1 cellular context compared by ENCODE assay signal in the genomic region with DNA sequence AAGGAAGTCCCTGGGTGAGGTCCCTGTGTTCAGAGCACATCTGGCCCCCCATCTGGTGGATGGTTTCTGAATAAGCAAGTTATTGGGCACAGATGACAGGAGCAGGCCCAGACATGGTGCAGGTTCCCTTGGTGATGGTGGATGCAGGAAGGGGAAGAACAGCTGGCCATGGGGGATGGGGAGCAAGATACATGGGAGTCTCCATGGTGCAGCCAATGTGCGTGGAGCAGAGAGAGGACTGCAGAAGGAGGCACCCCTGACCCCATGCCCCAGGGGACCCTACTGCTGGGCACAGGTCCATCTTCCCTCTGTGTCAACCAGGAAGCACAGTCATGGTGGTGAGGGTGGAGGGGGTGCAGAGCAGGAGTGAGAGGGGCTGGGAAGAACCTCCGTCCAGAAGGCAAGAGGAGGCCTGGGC.
TF ChIP-seq lines count a peak whose summit lies in the region.

No MANE protein-coding gene starts in this region.

TF ChIP-seq in K562, 482 proteins besides CTCF, POLR2A, EP300 and RAD21 (continued from another document):
- TF ChIP-seq, protein P1, sequence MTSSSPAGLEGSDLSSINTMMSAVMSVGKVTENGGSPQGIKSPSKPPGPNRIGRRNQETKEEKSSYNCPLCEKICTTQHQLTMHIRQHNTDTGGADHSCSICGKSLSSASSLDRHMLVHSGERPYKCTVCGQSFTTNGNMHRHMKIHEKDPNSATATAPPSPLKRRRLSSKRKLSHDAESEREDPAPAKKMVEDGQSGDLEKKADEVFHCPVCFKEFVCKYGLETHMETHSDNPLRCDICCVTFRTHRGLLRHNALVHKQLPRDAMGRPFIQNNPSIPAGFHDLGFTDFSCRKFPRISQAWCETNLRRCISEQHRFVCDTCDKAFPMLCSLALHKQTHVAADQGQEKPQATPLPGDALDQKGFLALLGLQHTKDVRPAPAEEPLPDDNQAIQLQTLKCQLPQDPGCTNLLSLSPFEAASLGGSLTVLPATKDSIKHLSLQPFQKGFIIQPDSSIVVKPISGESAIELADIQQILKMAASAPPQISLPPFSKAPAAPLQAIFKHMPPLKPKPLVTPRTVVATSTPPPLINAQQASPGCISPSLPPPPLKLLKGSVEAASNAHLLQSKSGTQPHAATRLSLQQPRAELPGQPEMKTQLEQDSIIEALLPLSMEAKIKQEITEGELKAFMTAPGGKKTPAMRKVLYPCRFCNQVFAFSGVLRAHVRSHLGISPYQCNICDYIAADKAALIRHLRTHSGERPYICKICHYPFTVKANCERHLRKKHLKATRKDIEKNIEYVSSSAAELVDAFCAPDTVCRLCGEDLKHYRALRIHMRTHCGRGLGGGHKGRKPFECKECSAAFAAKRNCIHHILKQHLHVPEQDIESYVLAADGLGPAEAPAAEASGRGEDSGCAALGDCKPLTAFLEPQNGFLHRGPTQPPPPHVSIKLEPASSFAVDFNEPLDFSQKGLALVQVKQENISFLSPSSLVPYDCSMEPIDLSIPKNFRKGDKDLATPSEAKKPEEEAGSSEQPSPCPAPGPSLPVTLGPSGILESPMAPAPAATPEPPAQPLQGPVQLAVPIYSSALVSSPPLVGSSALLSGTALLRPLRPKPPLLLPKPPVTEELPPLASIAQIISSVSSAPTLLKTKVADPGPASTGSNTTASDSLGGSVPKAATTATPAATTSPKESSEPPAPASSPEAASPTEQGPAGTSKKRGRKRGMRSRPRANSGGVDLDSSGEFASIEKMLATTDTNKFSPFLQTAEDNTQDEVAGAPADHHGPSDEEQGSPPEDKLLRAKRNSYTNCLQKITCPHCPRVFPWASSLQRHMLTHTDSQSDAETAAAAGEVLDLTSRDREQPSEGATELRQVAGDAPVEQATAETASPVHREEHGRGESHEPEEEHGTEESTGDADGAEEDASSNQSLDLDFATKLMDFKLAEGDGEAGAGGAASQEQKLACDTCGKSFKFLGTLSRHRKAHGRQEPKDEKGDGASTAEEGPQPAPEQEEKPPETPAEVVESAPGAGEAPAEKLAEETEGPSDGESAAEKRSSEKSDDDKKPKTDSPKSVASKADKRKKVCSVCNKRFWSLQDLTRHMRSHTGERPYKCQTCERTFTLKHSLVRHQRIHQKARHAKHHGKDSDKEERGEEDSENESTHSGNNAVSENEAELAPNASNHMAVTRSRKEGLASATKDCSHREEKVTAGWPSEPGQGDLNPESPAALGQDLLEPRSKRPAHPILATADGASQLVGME (CRISPR knock-in tag; IDR thresholded peaks at IDR 0.05): no peak
- TF ChIP-seq ARID1B (IDR thresholded peaks at IDR 0.05): no peak
- no peak for TF ChIP-seq NRF1 (conservative IDR thresholded peaks at IDR 0.05 in 1 of 2, IDR thresholded peaks at IDR 0.05 in 1 of 2)
- TF ChIP-seq, protein P2, sequence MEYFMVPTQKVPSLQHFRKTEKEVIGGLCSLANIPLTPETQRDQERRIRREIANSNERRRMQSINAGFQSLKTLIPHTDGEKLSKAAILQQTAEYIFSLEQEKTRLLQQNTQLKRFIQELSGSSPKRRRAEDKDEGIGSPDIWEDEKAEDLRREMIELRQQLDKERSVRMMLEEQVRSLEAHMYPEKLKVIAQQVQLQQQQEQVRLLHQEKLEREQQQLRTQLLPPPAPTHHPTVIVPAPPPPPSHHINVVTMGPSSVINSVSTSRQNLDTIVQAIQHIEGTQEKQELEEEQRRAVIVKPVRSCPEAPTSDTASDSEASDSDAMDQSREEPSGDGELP (CRISPR knock-in tag; IDR thresholded peaks at IDR 0.05; ENCODE audit: borderline replicate concordance): peak; percentile 77
- TF ChIP-seq, protein P3, sequence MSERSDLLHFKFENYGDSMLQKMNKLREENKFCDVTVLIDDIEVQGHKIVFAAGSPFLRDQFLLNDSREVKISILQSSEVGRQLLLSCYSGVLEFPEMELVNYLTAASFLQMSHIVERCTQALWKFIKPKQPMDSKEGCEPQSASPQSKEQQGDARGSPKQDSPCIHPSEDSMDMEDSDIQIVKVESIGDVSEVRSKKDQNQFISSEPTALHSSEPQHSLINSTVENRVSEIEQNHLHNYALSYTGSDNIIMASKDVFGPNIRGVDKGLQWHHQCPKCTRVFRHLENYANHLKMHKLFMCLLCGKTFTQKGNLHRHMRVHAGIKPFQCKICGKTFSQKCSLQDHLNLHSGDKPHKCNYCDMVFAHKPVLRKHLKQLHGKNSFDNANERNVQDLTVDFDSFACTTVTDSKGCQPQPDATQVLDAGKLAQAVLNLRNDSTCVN (CRISPR knock-in tag; IDR thresholded peaks at IDR 0.05): no peak
- TF ChIP-seq, protein P4, sequence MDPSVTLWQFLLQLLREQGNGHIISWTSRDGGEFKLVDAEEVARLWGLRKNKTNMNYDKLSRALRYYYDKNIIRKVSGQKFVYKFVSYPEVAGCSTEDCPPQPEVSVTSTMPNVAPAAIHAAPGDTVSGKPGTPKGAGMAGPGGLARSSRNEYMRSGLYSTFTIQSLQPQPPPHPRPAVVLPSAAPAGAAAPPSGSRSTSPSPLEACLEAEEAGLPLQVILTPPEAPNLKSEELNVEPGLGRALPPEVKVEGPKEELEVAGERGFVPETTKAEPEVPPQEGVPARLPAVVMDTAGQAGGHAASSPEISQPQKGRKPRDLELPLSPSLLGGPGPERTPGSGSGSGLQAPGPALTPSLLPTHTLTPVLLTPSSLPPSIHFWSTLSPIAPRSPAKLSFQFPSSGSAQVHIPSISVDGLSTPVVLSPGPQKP (CRISPR knock-in tag; IDR thresholded peaks at IDR 0.05): no peak
- TF ChIP-seq, protein P5, sequence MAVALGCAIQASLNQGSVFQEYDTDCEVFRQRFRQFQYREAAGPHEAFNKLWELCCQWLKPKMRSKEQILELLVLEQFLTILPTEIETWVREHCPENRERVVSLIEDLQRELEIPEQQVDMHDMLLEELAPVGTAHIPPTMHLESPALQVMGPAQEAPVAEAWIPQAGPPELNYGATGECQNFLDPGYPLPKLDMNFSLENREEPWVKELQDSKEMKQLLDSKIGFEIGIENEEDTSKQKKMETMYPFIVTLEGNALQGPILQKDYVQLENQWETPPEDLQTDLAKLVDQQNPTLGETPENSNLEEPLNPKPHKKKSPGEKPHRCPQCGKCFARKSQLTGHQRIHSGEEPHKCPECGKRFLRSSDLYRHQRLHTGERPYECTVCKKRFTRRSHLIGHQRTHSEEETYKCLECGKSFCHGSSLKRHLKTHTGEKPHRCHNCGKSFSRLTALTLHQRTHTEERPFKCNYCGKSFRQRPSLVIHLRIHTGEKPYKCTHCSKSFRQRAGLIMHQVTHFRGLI (CRISPR knock-in tag; IDR thresholded peaks at IDR 0.05): no peak
- no peak for TF ChIP-seq TSC22D4 (tag; IDR thresholded peaks at IDR 0.05)
- TF ChIP-seq RFX1 (IDR thresholded peaks at IDR 0.05): peak; percentile 51; the same call in 1 of the 2 replicates
- TF ChIP-seq POLR2H (tag; IDR thresholded peaks at IDR 0.05; ENCODE audit: low read depth): no peak
